Comparison of ENCODE assay signal across 23 cellular contexts in genomic region chr2:126616606-126617069, GRCh38. TPM values are rescaled to one million over a fixed set of nuclear protein-coding genes. Genes with fewer than 3 reads are reported as not detected.
A peak's percentile ranks its signal among the peaks of the same experiment; 100 is the strongest.
DNase-seq lines count a peak whose midpoint lies in the region; ATAC-seq, FAIRE-seq and TF ChIP-seq lines count a peak whose summit lies in the region.
"Had no signal": no experiment of that assay in that cellular context is flagged by ENCODE, and none has a peak within 500 bp of the region (broad histone marks: within the 10 kb centered on the region; RNA-seq: fewer than 3 reads in every experiment).

No MANE protein-coding gene starts in this region.

- WGBS in GM12878 (ENCODE audit: insufficient coverage, insufficient replicate concordance, low lambda C conversion rate, missing lambda C conversion rate) = 3% methylated on average over 6 of the region's 6 CpGs
- 57 to 70% methylated on average over 6 of the region's 6 CpGs for WGBS in pancreas, 2 donors

- H3K4me2 ChIP-seq in GM12878 (ENCODE audit: control insufficient read depth, insufficient read depth) = 0 out of 2 replicates have a peak overlapping the region, but pooled peaks have one; percentile 20

- H3K36me3 ChIP-seq in GM12878 (ENCODE audit: control insufficient read depth in 2 of 2, insufficient read depth in 2 of 2, low read length in 1 of 2) = no peaks in the 10 kb centered on the region
- H3K36me3 ChIP-seq in pancreas = no peaks in the 10 kb centered on the region
- H3K36me3 ChIP-seq: right atrium auricular region had no signal

- POLR2A ChIA-PET in GM12878 (lab: Charles Lee) = no interaction called here

- no peak for FAIRE-seq in GM12878 (lab: Jason Lieb, UNC)
- no peak for FAIRE-seq in pancreas (lab: Jason Lieb, UNC)
- FAIRE-seq: colon, RCC 7860 had no signal

- H4K20me1 ChIP-seq in GM12878 (ENCODE audit: control insufficient read depth, insufficient read depth) = no peaks in the 10 kb centered on the region

- no peak overlapping the region for H3K9ac ChIP-seq in GM12878 (ENCODE audit: control insufficient read depth, insufficient read depth, low read length)

- H3K27ac Mint-ChIP-seq in progenitor cell of endocrine pancreas = no peak overlapping the region
- H3K27ac Mint-ChIP-seq: CD4-positive, alpha-beta T cell; H9; T-helper 17 cell had no signal

- RAD21 ChIA-PET in GM12878 (lab: Charles Lee; ENCODE audit: unreplicated experiment) = interaction anchor here (0.9 to 3.7 kb wide), 11 partner anchors 11 to 355 kb away, joined by 3 to 23 read pairs (median 4); partner anchors contain the start of gene GYPC

- intact Hi-C loops in GM12878 (cut with micrococcal nuclease; ENCODE audit: unreplicated experiment) (no loop called here), pancreas (cut with DNase I) (no loop called here)

- TF ChIP-seq CTCF in GM12878 (IDR thresholded peaks at IDR 0.05 in 2 of 3, conservative IDR thresholded peaks at IDR 0.05 in 1 of 3; ENCODE audit: control insufficient read depth in 2 of 3, extremely low read depth in 1 of 3, insufficient read depth in 1 of 3, low read depth in 3 of 3, low read length in 3 of 3) = 0 out of 6 replicates have a peak, but pooled peaks of 1 of the 3 experiments have one; percentile 7
- no peak for TF ChIP-seq CTCF in pancreas (IDR thresholded peaks at IDR 0.05)
- no peak for TF ChIP-seq CTCF in progenitor cell of endocrine pancreas (IDR thresholded peaks at IDR 0.05; ENCODE audit: unreplicated experiment)

- H3K4me3 ChIP-seq in GM12878 (no peak overlapping the region), pancreas (no peak overlapping the region)
- H3K4me3 ChIP-seq: right atrium auricular region had no signal

- peak overlapping the region; percentile 3; the same call in 1 of the 2 replicates for H2AFZ ChIP-seq in GM12878 (ENCODE audit: control insufficient read depth, low read depth, low read length)

- in situ Hi-C loops in GM12878 (cut with MboI) = no loop called here

- H3K4me1 Mint-ChIP-seq in progenitor cell of endocrine pancreas (ENCODE audit: low read depth) = no peaks in the 10 kb centered on the region
- H3K4me1 Mint-ChIP-seq: H9, T-helper 17 cell had no signal

- no peaks in the 10 kb centered on the region; the same call in 1 of the 2 replicates for H3K4me1 ChIP-seq in GM12878 (ENCODE audit: control insufficient read depth, insufficient read depth, low read length)
- no peaks in the 10 kb centered on the region for H3K4me1 ChIP-seq in pancreas

- H3K9me3 ChIP-seq in GM12878 (replicated peaks; ENCODE audit: control insufficient read depth, insufficient read depth, low read length) (no peaks in the 10 kb centered on the region), pancreas (no peaks in the 10 kb centered on the region)

- no peaks in the 10 kb centered on the region for H3K79me2 ChIP-seq in GM12878 (ENCODE audit: control insufficient read depth, insufficient read depth, low read length)

- CTCF ChIA-PET in GM12878 (lab: Yijun Ruan, JAX) = interaction anchor here (0.7 to 4.9 kb wide), 6 partner anchors 18 to 160 kb away, joined by 3 to 40 read pairs (median 11); no protein-coding TSS in a partner anchor

- H3K36me3 Mint-ChIP-seq in progenitor cell of endocrine pancreas (ENCODE audit: insufficient read depth) = no peaks in the 10 kb centered on the region

- TF ChIP-seq POLR2A in GM12878 (IDR thresholded peaks at IDR 0.05; ENCODE audit: low read depth, low read length) = no peak

- TF ChIP-seq RAD21 in GM12878 (IDR thresholded peaks at IDR 0.05; ENCODE audit: insufficient read depth, low read depth, low read length) = peak; percentile 14; the same call in 1 of the 2 replicates

- ATAC-seq in GM18502 (IDR thresholded peaks at IDR 0.05; ENCODE audit: poor library complexity, unreplicated experiment) = peak; percentile 69
- peak; percentile 69 for ATAC-seq in GM21360 (IDR thresholded peaks at IDR 0.05; ENCODE audit: unreplicated experiment)
- peak; percentile 54 for ATAC-seq in HG02885 (IDR thresholded peaks at IDR 0.05; ENCODE audit: poor library complexity, unreplicated experiment)
- ATAC-seq in GM12878 = peak; percentile 90
- ATAC-seq in pancreas = no peak
- ATAC-seq: T-helper 17 cell had no signal

- H3K27ac ChIP-seq in GM12878 (ENCODE audit: control insufficient read depth, insufficient read depth) (no peak overlapping the region), pancreas (no peak overlapping the region)
- H3K27ac ChIP-seq: right atrium auricular region, VCaP had no signal

- TF ChIP-seq EP300 in GM12878 (IDR thresholded peaks at IDR 0.05; ENCODE audit: borderline replicate concordance in 1 of 2, control insufficient read depth in 1 of 2, low read depth in 2 of 2, low read length in 2 of 2) = no peak

- H3K4me3 Mint-ChIP-seq in progenitor cell of endocrine pancreas (ENCODE audit: low read depth) = no peak overlapping the region
- H3K4me3 Mint-ChIP-seq: CD4-positive, alpha-beta T cell; H9; T-helper 17 cell had no signal

- peaks cover 2% of the 10 kb centered on the region for H3K9me3 Mint-ChIP-seq in progenitor cell of endocrine pancreas (ENCODE audit: low read depth)

- H3K27me3 ChIP-seq in GM12878 (replicated peaks in 1 of 2; ENCODE audit: control insufficient read depth in 2 of 2, insufficient read depth in 2 of 2, low read length in 1 of 2) (no peaks in the 10 kb centered on the region), pancreas (no peaks in the 10 kb centered on the region)
- H3K27me3 ChIP-seq: right atrium auricular region had no signal

- SMC1A ChIA-PET in GM12878 (lab: Charles Lee; ENCODE audit: uncharacterized antibody, unreplicated experiment) = interaction anchor here (0.8 to 4.3 kb wide), 16 partner anchors 10 to 272 kb away, joined by 3 to 24 read pairs (median 4); no protein-coding TSS in a partner anchor

- peaks cover 3% of the 10 kb centered on the region for H3K27me3 Mint-ChIP-seq in progenitor cell of endocrine pancreas

- no peak for DNase-seq in GM12878 (ENCODE audit: low read depth, low spot score)
- no peak for DNase-seq in DMS79 treated with DMSO at 0.1 percent for 48 hours (lab: John Stamatoyannopoulos, UW)
- no peak for DNase-seq in pancreas
- DNase-seq in progenitor cell of endocrine pancreas (ENCODE audit: low spot score, unreplicated experiment) = no peak
- DNase-seq in OCI-M2 (lab: John Stamatoyannopoulos, UW; ENCODE audit: unreplicated experiment) = no peak
- DNase-seq: activated CD8-positive, alpha-beta memory T cell treated with anti-CD3 and anti-CD28 coated beads, Interleukin-2, amount 50 U/mL, for 48 hours; activated gamma-delta T cell; CD4-positive, alpha-beta T cell; DMS53; H9; mammary epithelial cell; NCI-H187 treated with DMSO at 0.1 percent for 48 hours; NCI-H2227 treated with DMSO at 0.1 percent for 48 hours; occipital lobe; T-helper 17 cell had no signal

- BruUV-seq in GM12878 (replicated peaks; lab: Mats Ljungman, UMichigan) = no TSS peak

TF ChIP-seq in GM12878, 131 proteins besides CTCF, POLR2A, EP300 and RAD21 (continues in another document):
- TF ChIP-seq RFX5 (IDR thresholded peaks at IDR 0.05; ENCODE audit: low read depth, low read length) (no peak), MTA3 (IDR thresholded peaks at IDR 0.05; ENCODE audit: borderline replicate concordance, low read length) (no peak), IKZF2 (IDR thresholded peaks at IDR 0.05) (no peak), NFIC (IDR thresholded peaks at IDR 0.05; ENCODE audit: low read depth, low read length) (no peak; the same call in 1 of the 2 replicates), TCF7 (IDR thresholded peaks at IDR 0.05; ENCODE audit: borderline replicate concordance) (peak; percentile 42; the same call in 1 of the 2 replicates)

RNA-seq across cellular contexts. Expression of gene GYPC, which starts 39.3 kb away (rescaled TPM):
- 88.5 and 88.9 TPM in 2 replicates for total RNA-seq in GM12878 (2013; cell fraction: nucleolus; rRNA removed)
- total RNA-seq in GM12878 (2014; rRNA removed) = 139 TPM in 2 replicates
- total RNA-seq in GM12878 (2014; rRNA removed; fragmentation: Illumina TruSeq; extraction: Trizol) = 79.2 and 82.0 TPM in 2 replicates
- 80.1 and 85.2 TPM in 2 replicates for total RNA-seq in GM12878 (2021)
- polyA plus RNA-seq in GM12878 (2011; ENCODE audit: low read depth) = 46.1 TPM
- polyA plus RNA-seq in GM12878 (2011; rRNA removed) = 95.2 and 132 TPM in 2 replicates
- 184 and 207 TPM in 2 replicates for polyA plus RNA-seq in GM12878 (2011; cell fraction: cytosol; rRNA removed)
- polyA plus RNA-seq in GM12878 (2011; cell fraction: nucleus; rRNA removed) = 70.7 and 93.4 TPM in 2 replicates
- 109 and 131 TPM in 2 replicates for polyA plus RNA-seq in GM12878 (2012)
- polyA plus RNA-seq in GM12878 (2014; fragmentation: Illumina TruSeq; extraction: Trizol) = 26.4 and 72.9 TPM in 2 replicates
- 10 to 100 TPM; 26.2 to 37.8 TPM for polyA plus RNA-seq in GM12878 (2014; fragmentation: Nextera tagmentation; extraction: Ambion mirVana)
- polyA plus RNA-seq in GM12878 (2014; rRNA removed) = 143 and 150 TPM in 2 replicates
- 10 to 100 TPM; 80.7 to 87.6 TPM for polyA plus RNA-seq in GM12878 (2016; fragmentation: Nextera tagmentation; extraction: Ambion mirVana)
- 133 and 136 TPM in 2 replicates for polyA minus RNA-seq in GM12878 (2011; rRNA and poly(A)+ RNA removed)
- 29.8 and 36.8 TPM in 2 replicates for polyA minus RNA-seq in GM12878 (2011; cell fraction: cytosol; rRNA and poly(A)+ RNA removed)
- 19.5 and 31.5 TPM in 2 replicates for polyA minus RNA-seq in GM12878 (2011; cell fraction: nucleus; rRNA and poly(A)+ RNA removed)
- 10 to 100 TPM; 13.0 to 40.1 (median 18.4) TPM for total RNA-seq in pancreas
- polyA plus RNA-seq in pancreas = 10 to 100 TPM; 74.0 to 75.4 TPM
- total RNA-seq in progenitor cell of endocrine pancreas = 29.5 and 34.5 TPM in 2 replicates
- total RNA-seq: HT1080 had no signal

Comparison
In these comparisons a context has a peak if more than half of its experiments do, and no peak if none do; other contexts are left out.
1. ATAC-seq: peak in GM18502 (single experiment), GM21360 (single experiment), HG02885 (single experiment) and GM12878 (single experiment); none in pancreas (0 of 4).